ENCODE assay signal across 26 cellular contexts in the genomic region with DNA sequence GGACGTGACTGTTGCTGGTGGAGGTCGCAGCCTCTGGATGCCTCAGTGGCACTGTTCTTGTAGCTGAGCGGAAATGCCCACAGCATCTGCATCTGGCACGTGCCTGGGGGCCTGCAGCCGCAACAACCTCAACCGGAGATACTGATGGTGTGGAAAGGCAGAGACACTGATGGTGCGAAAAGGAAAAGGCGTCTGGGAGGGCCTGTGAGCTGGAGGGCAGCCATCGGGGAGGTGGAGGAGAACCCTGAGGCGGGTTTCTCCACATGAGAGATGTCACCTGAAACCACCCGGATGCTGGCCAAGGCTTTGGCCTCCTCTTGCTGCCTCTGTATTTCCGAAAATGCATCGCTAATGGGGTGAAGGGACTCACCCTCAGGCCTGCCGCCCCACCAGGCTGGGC.
"Had no signal": no experiment of that assay in that cellular context is flagged by ENCODE, and none has a peak within 500 bp of the region (broad histone marks: within the 10 kb centered on the region; RNA-seq: fewer than 3 reads in every experiment).

No MANE protein-coding gene starts in this region.

- H3K4me1 ChIP-seq: body of pancreas, breast epithelium, SJCRH30 had no signal

- DNase-seq: activated CD4-positive, alpha-beta T cell treated with anti-CD3 and anti-CD28 coated beads, Interleukin-2, amount 10 ng/mL, durations not matched to agents 24 days and 14 days; activated CD4-positive, alpha-beta T cell treated with anti-CD3 and anti-CD28 coated beads, Interleukin-2, amount 50 U/mL, for 4 hours; activated CD8-positive, alpha-beta T cell treated with anti-CD3 and anti-CD28 coated beads for 36 hours; activated gamma-delta T cell; activated naive CD4-positive, alpha-beta T cell treated with Interleukin-2 at 50 U/mL for 16 hours; activated naive CD8-positive, alpha-beta T cell treated with anti-CD3 and anti-CD28 coated beads, Interleukin-2, amount 10 ng/mL, durations not matched to agents 7 days and 5 days; activated T-cell treated with anti-CD3 and anti-CD28 coated beads, Interleukin-2, amount 50 U/mL, for 1 hour; amygdala; body of pancreas; MG63; MV-4-11; NCI-H1092; NCI-H146; NCI-H187; NCI-H2029 treated with DMSO at 0.1 percent for 48 hours; NCI-H2107; NCI-H226; NCI-H446 treated with DMSO at 0.1 percent for 48 hours; NCI-H524; NCI-H69; NCI-H82; PC-3; SHP77; SJCRH30 had no signal

- H3K27me3 ChIP-seq: body of pancreas, breast epithelium, MG63, SJCRH30 had no signal

- H3K4me3 ChIP-seq: body of pancreas, breast epithelium, MG63, SJCRH30, SK-N-MC had no signal

- H3K9me3 ChIP-seq: body of pancreas, breast epithelium, MG63, SJCRH30 had no signal

- ATAC-seq: activated CD8-positive, alpha-beta T cell treated with anti-CD3 and anti-CD28 coated beads for 36 hours; body of pancreas; PC-3 had no signal

- H3K27ac ChIP-seq: body of pancreas, breast epithelium, SJCRH30, SK-N-MC had no signal

- H3K36me3 ChIP-seq: breast epithelium, MG63, SJCRH30 had no signal
